In the genomic region with DNA sequence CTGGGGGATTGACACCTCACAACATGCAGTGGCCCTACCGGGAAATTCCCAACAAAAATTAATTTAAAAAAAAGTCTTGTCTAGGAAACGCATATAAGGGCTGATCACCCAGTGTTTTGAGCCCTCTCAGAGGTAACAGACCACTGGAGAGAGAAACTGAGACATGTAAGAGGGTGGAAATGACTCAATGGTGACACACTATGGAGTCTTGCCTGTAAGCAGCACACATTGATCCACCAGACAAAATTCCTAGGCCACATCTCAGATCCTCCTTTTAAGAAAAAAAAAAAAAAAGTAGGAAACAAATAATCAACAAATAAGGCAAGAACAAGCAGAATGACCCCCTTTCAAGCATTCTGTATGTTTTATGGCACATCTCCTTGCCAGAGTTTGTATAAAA, we compare ENCODE assay signal across 17 cellular contexts.
DNase-seq lines count a peak whose midpoint lies in the region; ATAC-seq and TF ChIP-seq lines count a peak whose summit lies in the region.
"Had no signal": no experiment of that assay in that cellular context is flagged by ENCODE, and none has a peak within 500 bp of the region (broad histone marks: within the 10 kb centered on the region; RNA-seq: fewer than 3 reads in every experiment).

No MANE protein-coding gene starts in this region.

- H3K27ac Mint-ChIP-seq in endodermal cell = no peak overlapping the region
- H3K27ac Mint-ChIP-seq in activated T-cell treated with anti-CD3 and anti-CD28 coated beads, Interleukin-2, amount 50 U/mL, for 72 hours = no peak overlapping the region
- H3K27ac Mint-ChIP-seq: CD4-positive, alpha-beta memory T cell; GM23338 had no signal

- no peak overlapping the region for H2BK120ac ChIP-seq in IMR-90 (ENCODE audit: low read depth, low read length)

- H3K27me3 ChIP-seq in IMR-90 (ENCODE audit: control insufficient read depth, insufficient read depth, low read length) (no peaks in the 10 kb centered on the region), endodermal cell (ENCODE audit: control insufficient read depth, insufficient read depth, low read length, poor library complexity, severe bottlenecking) (no peaks in the 10 kb centered on the region)

- intact Hi-C loops in IMR-90 (cut with micrococcal nuclease) = no loop called here

- H2BK15ac ChIP-seq in IMR-90 (ENCODE audit: low read depth, low read length) = no peak overlapping the region

- H3K9ac ChIP-seq in IMR-90 (ENCODE audit: low read depth, low read length) (no peak overlapping the region), endodermal cell (ENCODE audit: extremely low read depth, low read length, poor library complexity, severe bottlenecking) (no peak overlapping the region)

- no peak overlapping the region for H3K18ac ChIP-seq in IMR-90 (ENCODE audit: low read depth, low read length)

- H3K9me3 Mint-ChIP-seq in endodermal cell = peaks cover 50% of the 10 kb centered on the region
- peaks cover 4 to 7% of the 10 kb centered on the region in 2 donors for H3K9me3 Mint-ChIP-seq in activated T-cell treated with anti-CD3 and anti-CD28 coated beads, Interleukin-2, amount 50 U/mL, for 72 hours

- no peak overlapping the region for H2AFZ ChIP-seq in IMR-90 (replicated peaks; ENCODE audit: low read length, poor library complexity)
- H2AFZ ChIP-seq: GM23338 had no signal

- no peak for TF ChIP-seq POLR2A in IMR-90 (IDR thresholded peaks at IDR 0.05; ENCODE audit: low read depth, low read length)

- no peak overlapping the region for H4K5ac ChIP-seq in IMR-90 (ENCODE audit: low read depth, low read length)

- BruUV-seq in IMR-90 (replicated peaks; lab: Mats Ljungman, UMichigan) = no TSS peak

- ATAC-seq in IMR-90 (ENCODE audit: low read depth) = no peak
- ATAC-seq in activated T-cell treated with anti-CD3 and anti-CD28 coated beads, Interleukin-2, amount 50 U/mL, for 72 hours (replicated peaks in 1 of 2) = no peak
- ATAC-seq: A549, GM23338, HCT116 had no signal

- H4K20me1 ChIP-seq in IMR-90 (ENCODE audit: insufficient read depth, low read length) = no peaks in the 10 kb centered on the region

- H3K4me2 ChIP-seq in IMR-90 (ENCODE audit: low read depth, low read length) = no peak overlapping the region
- H3K4me2 ChIP-seq: A549, GM23338 had no signal

- H3K9me3 ChIP-seq in IMR-90 (ENCODE audit: control insufficient read depth, insufficient read depth, low read length) (peaks cover 3% of the 10 kb centered on the region), endodermal cell (ENCODE audit: control insufficient read depth, low read length) (peaks cover 71% of the 10 kb centered on the region)

- H2AK5ac ChIP-seq in IMR-90 (ENCODE audit: low read depth, low read length) = no peak overlapping the region

- H2AK9ac ChIP-seq in IMR-90 (replicated peaks; ENCODE audit: low read depth, low read length, poor library complexity) = no peak overlapping the region

- H4K8ac ChIP-seq in IMR-90 (ENCODE audit: low read depth in 2 of 2, low read length in 2 of 2) = no peak overlapping the region

- H3K56ac ChIP-seq in IMR-90 (ENCODE audit: extremely low read depth, insufficient read depth, low read length) = no peak overlapping the region

- no peak overlapping the region for H3K4me3 ChIP-seq in IMR-90 (ENCODE audit: insufficient read depth, low read depth, low read length)
- peak overlapping the region; percentile 66 for H3K4me3 ChIP-seq in endodermal cell (ENCODE audit: low read length)
- H3K4me3 ChIP-seq: A549, GM23338 had no signal

- POLR2A ChIA-PET in IMR-90 (lab: Charles Lee; ENCODE audit: unreplicated experiment) = no interaction called here

- no peak overlapping the region for H3K4me3 Mint-ChIP-seq in endodermal cell
- no peak overlapping the region for H3K4me3 Mint-ChIP-seq in activated T-cell treated with anti-CD3 and anti-CD28 coated beads, Interleukin-2, amount 50 U/mL, for 72 hours
- H3K4me3 Mint-ChIP-seq: CD4-positive, alpha-beta memory T cell; GM23338 had no signal

- H3K27ac ChIP-seq in IMR-90 (ENCODE audit: insufficient read depth, low read length) (no peak overlapping the region), endodermal cell (ENCODE audit: low read depth, low read length) (no peak overlapping the region)
- H3K27ac ChIP-seq: 22Rv1, A549, C4-2B had no signal

- H3K36me3 ChIP-seq in IMR-90 (ENCODE audit: control insufficient read depth, insufficient read depth, low read length) (no peaks in the 10 kb centered on the region), endodermal cell (ENCODE audit: control insufficient read depth, insufficient read depth, low read length) (no peaks in the 10 kb centered on the region)

- in situ Hi-C loops in IMR-90 (cut with MboI; ENCODE audit: low sequenced_read_pairs) = no loop called here

- WGBS in IMR-90 (ENCODE audit: extremely low coverage in 2 of 2, insufficient read length in 1 of 2), 2 experiments = no CpG with 5 or more reads among the region's 2 CpGs
- WGBS in endodermal cell (ENCODE audit: insufficient coverage in 1 of 2, insufficient read length in 1 of 2), 2 experiments = 93 to 100% methylated on average over 2 of the region's 2 CpGs

- H3K4me1 Mint-ChIP-seq in endodermal cell = no peaks in the 10 kb centered on the region
- H3K4me1 Mint-ChIP-seq in activated T-cell treated with anti-CD3 and anti-CD28 coated beads, Interleukin-2, amount 50 U/mL, for 72 hours (ENCODE audit: low read depth) = no peaks in the 10 kb centered on the region
- H3K4me1 Mint-ChIP-seq: CD4-positive, alpha-beta memory T cell; GM23338 had no signal

- H3K4ac ChIP-seq in IMR-90 (ENCODE audit: low read depth, low read length) = no peak overlapping the region

- H4K91ac ChIP-seq in IMR-90 (ENCODE audit: insufficient read depth, low read depth, low read length) = no peak overlapping the region

- TF ChIP-seq RAD21 in IMR-90 (IDR thresholded peaks at IDR 0.05; ENCODE audit: low read length) = no peak

- H3K27me3 Mint-ChIP-seq in endodermal cell (ENCODE audit: insufficient read depth) = no peaks in the 10 kb centered on the region
- no peaks in the 10 kb centered on the region for H3K27me3 Mint-ChIP-seq in activated T-cell treated with anti-CD3 and anti-CD28 coated beads, Interleukin-2, amount 50 U/mL, for 72 hours (ENCODE audit: low read depth)
- H3K27me3 Mint-ChIP-seq: CD4-positive, alpha-beta memory T cell had no signal

- dilution Hi-C loops in IMR-90 (cut with HindIII; ENCODE audit: low sequenced_read_pairs, unreplicated experiment) = no loop called here

- no peaks in the 10 kb centered on the region; a peak in 1 of 4 replicates for H3K79me1 ChIP-seq in IMR-90 (ENCODE audit: low read depth in 1 of 2, low read length in 2 of 2)

- no peak overlapping the region for H2BK5ac ChIP-seq in IMR-90 (ENCODE audit: low read depth, low read length, poor library complexity, severe bottlenecking)

- TF ChIP-seq CTCF in IMR-90 (conservative IDR thresholded peaks at IDR 0.05; ENCODE audit: low read depth, low read length) = no peak
- TF ChIP-seq CTCF in endodermal cell (conservative IDR thresholded peaks at IDR 0.05) = no peak

- H3K4me1 ChIP-seq in IMR-90 (ENCODE audit: control insufficient read depth, insufficient read depth, low read length) (peaks cover 3% of the 10 kb centered on the region; the same call in 1 of the 2 replicates), endodermal cell (ENCODE audit: control insufficient read depth, insufficient read depth, low read length) (no peaks in the 10 kb centered on the region)
- H3K4me1 ChIP-seq: A549 had no signal

- DNase-seq in ELR (ENCODE audit: low read depth) (peak; percentile 52), IMR-90 (peak; percentile 16), endodermal cell (no peak), kidney tubule cell (ENCODE audit: low spot score) (peak; percentile 6), islet precursor cell (no peak)
- DNase-seq in activated CD4-positive, CD25-positive, alpha-beta regulatory T cell (lab: John Stamatoyannopoulos, UW) = no peak
- no peak for DNase-seq in activated T-cell treated with anti-CD3 and anti-CD28 coated beads, Interleukin-2, amount 50 U/mL, for 72 hours
- DNase-seq: AML-193; CD4-positive, alpha-beta memory T cell; DMS153; DMS79; GF-D8 had no signal

- no peaks in the 10 kb centered on the region for H3K36me3 Mint-ChIP-seq in endodermal cell (ENCODE audit: low read depth)
- H3K36me3 Mint-ChIP-seq in activated T-cell treated with anti-CD3 and anti-CD28 coated beads, Interleukin-2, amount 50 U/mL, for 72 hours (ENCODE audit: insufficient read depth in 2 of 2) = peaks cover 0 to 2% of the 10 kb centered on the region in 2 donors
- H3K36me3 Mint-ChIP-seq: CD4-positive, alpha-beta memory T cell had no signal

- no peak overlapping the region for H3K14ac ChIP-seq in IMR-90 (replicated peaks; ENCODE audit: low read depth, low read length)

- H3K9me1 ChIP-seq in IMR-90 (ENCODE audit: insufficient read depth, low read length) = no peaks in the 10 kb centered on the region

- CTCF ChIA-PET in IMR-90 (lab: Yijun Ruan, JAX) = no interaction called here

- no peak overlapping the region for H2BK20ac ChIP-seq in IMR-90 (ENCODE audit: low read depth, low read length)

- no peak overlapping the region for H3K23ac ChIP-seq in IMR-90 (ENCODE audit: low read depth, low read length)

TF ChIP-seq in IMR-90, 13 proteins besides CTCF, POLR2A, EP300 and RAD21 (continues in another document):
- TF ChIP-seq BHLHE40 (IDR thresholded peaks at IDR 0.05; ENCODE audit: low read depth, low read length) (no peak), FOS (IDR thresholded peaks at IDR 0.05; ENCODE audit: low read depth, low read length) (no peak), MXI1 (IDR thresholded peaks at IDR 0.05; ENCODE audit: borderline replicate concordance, low read depth, low read length) (no peak), MAZ (IDR thresholded peaks at IDR 0.05; ENCODE audit: borderline replicate concordance, low read depth, low read length) (no peak), RCOR1 (IDR thresholded peaks at IDR 0.05; ENCODE audit: insufficient replicate concordance, low read length) (no peak), CHD1 (IDR thresholded peaks at IDR 0.05; ENCODE audit: low read depth, low read length) (no peak), NFE2L2 (IDR thresholded peaks at IDR 0.05; ENCODE audit: low read depth, low read length) (no peak), USF2 (IDR thresholded peaks at IDR 0.05; ENCODE audit: low read depth, low read length) (no peak), SMC3 (IDR thresholded peaks at IDR 0.05; ENCODE audit: low read depth, low read length) (no peak), MAFK (IDR thresholded peaks at IDR 0.05; ENCODE audit: low read depth, low read length) (no peak), RFX5 (IDR thresholded peaks at IDR 0.05; ENCODE audit: low read depth, low read length) (no peak), CEBPB (IDR thresholded peaks at IDR 0.05; ENCODE audit: low read depth, low read length) (no peak)

Comparison
In these comparisons a context has a peak if more than half of its experiments do, and no peak if none do; other contexts are left out.
1. DNase-seq: peak in ELR (single experiment), IMR-90 (single experiment) and kidney tubule cell (single experiment); none in endodermal cell (single experiment), activated CD4-positive, CD25-positive, alpha-beta regulatory T cell (0 of 4), activated T-cell treated with anti-CD3 and anti-CD28 coated beads, Interleukin-2, amount 50 U/mL, for 72 hours (0 of 2) and islet precursor cell (single experiment).